15 cellular contexts compared by ENCODE assay signal in the genomic region with DNA sequence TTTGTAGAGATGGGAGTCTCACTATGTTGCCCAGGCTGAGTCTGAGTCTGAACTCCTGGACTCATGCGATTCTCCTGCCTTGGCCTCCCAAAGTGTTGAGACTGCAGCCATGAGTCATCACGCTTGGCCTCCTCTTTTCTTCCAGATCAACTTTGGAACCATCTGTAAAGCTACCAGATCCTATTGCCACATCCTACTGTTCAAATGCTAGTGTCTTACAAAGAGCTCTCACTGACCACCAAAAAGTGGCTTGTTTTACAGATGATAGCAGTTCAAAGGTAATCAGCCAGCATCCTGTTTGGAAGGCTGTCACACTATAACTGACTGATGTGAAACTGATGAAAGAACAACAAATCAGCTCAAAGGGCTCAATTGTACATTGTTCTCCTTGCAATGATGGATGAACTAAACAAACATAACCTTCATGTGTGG.
DNase-seq lines count a peak whose midpoint lies in the region; ATAC-seq, FAIRE-seq and TF ChIP-seq lines count a peak whose summit lies in the region.
"Had no signal": no experiment of that assay in that cellular context is flagged by ENCODE, and none has a peak within 500 bp of the region (broad histone marks: within the 10 kb centered on the region; RNA-seq: fewer than 3 reads in every experiment).

No MANE protein-coding gene starts in this region.

- peaks cover 1% of the 10 kb centered on the region for H3K4me1 Mint-ChIP-seq in activated T-cell treated with anti-CD3 and anti-CD28 coated beads, Interleukin-2, amount 50 U/mL, for 4 hours (ENCODE audit: low read depth)

- CTCF ChIA-PET in A549 (lab: Yijun Ruan, JAX): no interaction called here

- no peak overlapping the region for H3K4me3 ChIP-seq in A549
- no peak overlapping the region for H3K4me3 ChIP-seq in NB4 (ENCODE audit: low read depth, low read length)
- H3K4me3 ChIP-seq in fibroblast of pulmonary artery (replicated peaks; ENCODE audit: low read depth, low read length): no peak overlapping the region
- no peak overlapping the region for H3K4me3 ChIP-seq in psoas muscle

- DNase-seq in A549 (ENCODE audit: low read depth in 1 of 2, low spot score in 1 of 2) (no peak), EH (ENCODE audit: low read depth) (peak; percentile 25), NB4 (ENCODE audit: low read depth) (peak; percentile 2), fibroblast of pulmonary artery (ENCODE audit: low read depth) (peak; percentile 18), psoas muscle (no peak), HK-2 (ENCODE audit: unreplicated experiment) (no peak)
- DNase-seq in activated T-cell treated with anti-CD3 and anti-CD28 coated beads, Interleukin-2, amount 50 U/mL, for 4 hours: no peak
- DNase-seq: BE2C; CD8-positive, alpha-beta T cell; H7; NCI-H1092; NCI-H1694 treated with DMSO at 0.1 percent for 48 hours; SIG-M5 had no signal

- TF ChIP-seq RAD21 in A549 (conservative IDR thresholded peaks at IDR 0.05 in 1 of 2, IDR thresholded peaks at IDR 0.05 in 1 of 2): no peak

- no peak overlapping the region for H3K4me2 ChIP-seq in A549

- TF ChIP-seq CTCF in A549 (IDR thresholded peaks at IDR 0.05): no peak
- no peak for TF ChIP-seq CTCF in NB4 (IDR thresholded peaks at IDR 0.05; ENCODE audit: low read depth, low read length)
- no peak for TF ChIP-seq CTCF in fibroblast of pulmonary artery (IDR thresholded peaks at IDR 0.05; ENCODE audit: low read length, missing control alignments)
- no peak for TF ChIP-seq CTCF in psoas muscle (IDR thresholded peaks at IDR 0.05)

- no peak overlapping the region for H3K4me3 Mint-ChIP-seq in activated T-cell treated with anti-CD3 and anti-CD28 coated beads, Interleukin-2, amount 50 U/mL, for 4 hours
- H3K4me3 Mint-ChIP-seq: CD8-positive, alpha-beta T cell had no signal

- no peaks in the 10 kb centered on the region for H3K4me1 ChIP-seq in A549
- H3K4me1 ChIP-seq in psoas muscle: no peaks in the 10 kb centered on the region

- no peaks in the 10 kb centered on the region for H3K36me3 ChIP-seq in psoas muscle (ENCODE audit: insufficient read depth in 1 of 2, low read depth in 1 of 2)
- H3K36me3 ChIP-seq: BE2C had no signal

- no peak for TF ChIP-seq EP300 in A549 (IDR thresholded peaks at IDR 0.05)

- WGBS in A549 (ENCODE audit: missing lambda C conversion rate): 97% methylated on average over 2 of the region's 2 CpGs
- 96 to 98% (median 97%) methylated on average over 2 of the region's 2 CpGs for WGBS in psoas muscle, 3 donors

- POLR2A ChIA-PET in A549 (lab: Yijun Ruan, JAX): no interaction called here

- no peak overlapping the region for H3K27ac ChIP-seq in A549
- H3K27ac ChIP-seq in psoas muscle: no peak overlapping the region

- no peak for TF ChIP-seq POLR2A in A549 (IDR thresholded peaks at IDR 0.05; ENCODE audit: low read length)
- TF ChIP-seq POLR2A in NB4 (IDR thresholded peaks at IDR 0.05; ENCODE audit: extremely low read depth, insufficient read length): no peak

- intact Hi-C loops in psoas muscle (cut with DNase I): no loop called here

- ATAC-seq in A549 (no peak), psoas muscle (no peak)
- ATAC-seq in activated T-cell treated with anti-CD3 and anti-CD28 coated beads, Interleukin-2, amount 50 U/mL, for 4 hours: no peak
- ATAC-seq: CD8-positive, alpha-beta T cell; Panc1 had no signal

- H3K27me3 ChIP-seq in psoas muscle (ENCODE audit: insufficient read depth in 3 of 3, low read length in 2 of 3): no peaks in the 10 kb centered on the region
- H3K27me3 ChIP-seq: BE2C had no signal

- FAIRE-seq in A549 (lab: Jason Lieb, UNC): no peak

- peaks cover 66% of the 10 kb centered on the region for H3K36me3 Mint-ChIP-seq in activated T-cell treated with anti-CD3 and anti-CD28 coated beads, Interleukin-2, amount 50 U/mL, for 4 hours (ENCODE audit: insufficient read depth)

- H3K9me3 Mint-ChIP-seq in activated T-cell treated with anti-CD3 and anti-CD28 coated beads, Interleukin-2, amount 50 U/mL, for 4 hours: peaks cover 12% of the 10 kb centered on the region

- H3K9me3 ChIP-seq in A549 (peaks cover 6% of the 10 kb centered on the region; the same call in 2 of the 3 replicates), psoas muscle (no peaks in the 10 kb centered on the region)
- H3K9me3 ChIP-seq: BE2C had no signal

- no peaks in the 10 kb centered on the region for H3K27me3 Mint-ChIP-seq in activated T-cell treated with anti-CD3 and anti-CD28 coated beads, Interleukin-2, amount 50 U/mL, for 4 hours (ENCODE audit: low read depth)
- H3K27me3 Mint-ChIP-seq: IgD-negative memory B cell had no signal

TF ChIP-seq in A549, 52 proteins besides CTCF, POLR2A, EP300 and RAD21:
- TF ChIP-seq FOSL2 (IDR thresholded peaks at IDR 0.05) (no peak), FOSL2 (CRISPR knock-in tag; IDR thresholded peaks at IDR 0.05) (peak; percentile 18; the same call in 1 of the 2 replicates), RCOR1 (IDR thresholded peaks at IDR 0.05; ENCODE audit: low read depth, low read length) (no peak)
- TF ChIP-seq, protein P1, sequence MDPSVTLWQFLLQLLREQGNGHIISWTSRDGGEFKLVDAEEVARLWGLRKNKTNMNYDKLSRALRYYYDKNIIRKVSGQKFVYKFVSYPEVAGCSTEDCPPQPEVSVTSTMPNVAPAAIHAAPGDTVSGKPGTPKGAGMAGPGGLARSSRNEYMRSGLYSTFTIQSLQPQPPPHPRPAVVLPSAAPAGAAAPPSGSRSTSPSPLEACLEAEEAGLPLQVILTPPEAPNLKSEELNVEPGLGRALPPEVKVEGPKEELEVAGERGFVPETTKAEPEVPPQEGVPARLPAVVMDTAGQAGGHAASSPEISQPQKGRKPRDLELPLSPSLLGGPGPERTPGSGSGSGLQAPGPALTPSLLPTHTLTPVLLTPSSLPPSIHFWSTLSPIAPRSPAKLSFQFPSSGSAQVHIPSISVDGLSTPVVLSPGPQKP (IDR thresholded peaks at IDR 0.05; ENCODE audit: low read depth, low read length): no peak
TF ChIP-seq in A549: peak in this region for 1.

Comparison
In these comparisons a context has a peak if more than half of its experiments do, and no peak if none do; other contexts are left out.
1. DNase-seq: peak in EH (single experiment), NB4 (single experiment) and fibroblast of pulmonary artery (single experiment); none in A549 (0 of 2), psoas muscle (0 of 2), HK-2 (single experiment) and activated T-cell treated with anti-CD3 and anti-CD28 coated beads, Interleukin-2, amount 50 U/mL, for 4 hours (single experiment).